8 cellular contexts compared by ENCODE assay signal in genomic region chr18:13562494-13563029, GRCh38.
DNase-seq lines count a peak whose midpoint lies in the region; ATAC-seq lines count a peak whose summit lies in the region.

No MANE protein-coding gene starts in this region.

- no peaks in the 10 kb centered on the region for H3K36me3 ChIP-seq in GM23248 (ENCODE audit: low read depth)

- no peaks in the 10 kb centered on the region for H3K9me3 ChIP-seq in GM23248 (ENCODE audit: low read depth)

- H3K27me3 ChIP-seq in GM23248 (replicated peaks; ENCODE audit: insufficient read depth), result peaks cover 28% of the 10 kb centered on the region

- H3K9me2 ChIP-seq in GM23248 (ENCODE audit: insufficient read depth), result no peaks in the 10 kb centered on the region

- H2AFZ ChIP-seq in GM23248, result no peak overlapping the region

- no peaks in the 10 kb centered on the region for H3K79me2 ChIP-seq in GM23248 (ENCODE audit: insufficient read depth)

- peak overlapping the region; percentile 97 for H3K27ac Mint-ChIP-seq in natural killer cell treated with Interleukin-12 subunit alpha and Interleukin-12 subunit beta and Interleukin-15 and Interleukin-18, amount 100 ng/mL, for 72 hours

- H3F3A ChIP-seq in GM23248 (ENCODE audit: insufficient read depth), result no peaks in the 10 kb centered on the region

- 58 to 62% methylated on average over 11 of the region's 11 CpGs for WGBS in GM23248 (ENCODE audit: low coverage in 1 of 2, low lambda C conversion rate in 2 of 2, missing lambda C conversion rate in 2 of 2), 2 experiments

- ATAC-seq in HG03175 (IDR thresholded peaks at IDR 0.05; ENCODE audit: unreplicated experiment), result peak; percentile 54
- peak; percentile 87 to 89 for ATAC-seq in natural killer cell treated with Interleukin-12 subunit alpha and Interleukin-12 subunit beta and Interleukin-15 and Interleukin-18, amount 100 ng/mL, for 72 hours

- H3K9ac ChIP-seq in GM23248, result no peak overlapping the region

- H3K27me3 Mint-ChIP-seq in natural killer cell treated with Interleukin-12 subunit alpha and Interleukin-12 subunit beta and Interleukin-15 and Interleukin-18, amount 100 ng/mL, for 72 hours, result no peaks in the 10 kb centered on the region

- peaks cover 54 to 58% of the 10 kb centered on the region in 2 donors for H3K4me1 Mint-ChIP-seq in natural killer cell treated with Interleukin-12 subunit alpha and Interleukin-12 subunit beta and Interleukin-15 and Interleukin-18, amount 100 ng/mL, for 72 hours (ENCODE audit: low read depth in 2 of 2)

- H3K27ac ChIP-seq in GM23248, result no peak overlapping the region

- no peak overlapping the region for H3K4me3 ChIP-seq in GM23248

- H3K4me2 ChIP-seq in GM23248 (ENCODE audit: unreplicated experiment), result no peak overlapping the region

- H3K36me3 Mint-ChIP-seq in natural killer cell treated with Interleukin-12 subunit alpha and Interleukin-12 subunit beta and Interleukin-15 and Interleukin-18, amount 100 ng/mL, for 72 hours, result no peaks in the 10 kb centered on the region

- H4K20me1 ChIP-seq in GM23248 (ENCODE audit: insufficient read depth), result no peaks in the 10 kb centered on the region

- peak; percentile 35 for DNase-seq in GM19240 (ENCODE audit: insufficient read length, low spot score)
- peak; percentile 52 to 66 for DNase-seq in activated CD8-positive, alpha-beta memory T cell treated with anti-CD3 and anti-CD28 coated beads for 4 hours (ENCODE audit: low read depth in 2 of 2)
- peak; percentile 85 for DNase-seq in natural killer cell treated with Interleukin-12 subunit alpha and Interleukin-12 subunit beta and Interleukin-15 and Interleukin-18, amount 100 ng/mL, for 72 hours (ENCODE audit: low spot score)
- DNase-seq in SKM-1 (lab: John Stamatoyannopoulos, UW; ENCODE audit: unreplicated experiment), result no peak
- no peak for DNase-seq in NCI-H524 treated with DMSO at 0.1 percent for 48 hours (lab: John Stamatoyannopoulos, UW)
- DNase-seq in GM23248, result no peak
- no peak for DNase-seq in NCI-H226

- in situ Hi-C loops in GM23248 (cut with MboI), result no loop called here

- H3K9me3 Mint-ChIP-seq in natural killer cell treated with Interleukin-12 subunit alpha and Interleukin-12 subunit beta and Interleukin-15 and Interleukin-18, amount 100 ng/mL, for 72 hours, result no peaks in the 10 kb centered on the region

- peak overlapping the region; percentile 84 for H3K4me3 Mint-ChIP-seq in natural killer cell treated with Interleukin-12 subunit alpha and Interleukin-12 subunit beta and Interleukin-15 and Interleukin-18, amount 100 ng/mL, for 72 hours

- H3K4me1 ChIP-seq in GM23248 (ENCODE audit: insufficient read depth), result no peaks in the 10 kb centered on the region

Comparison
In these comparisons a context has a peak if more than half of its experiments do, and no peak if none do; other contexts are left out.
1. DNase-seq: peak in GM19240 (single experiment), activated CD8-positive, alpha-beta memory T cell treated with anti-CD3 and anti-CD28 coated beads for 4 hours (2 of 2) and natural killer cell treated with Interleukin-12 subunit alpha and Interleukin-12 subunit beta and Interleukin-15 and Interleukin-18, amount 100 ng/mL, for 72 hours (single experiment); none in SKM-1 (single experiment), NCI-H524 treated with DMSO at 0.1 percent for 48 hours (single experiment), GM23248 (single experiment) and NCI-H226 (single experiment).